8 cellular contexts compared by ENCODE assay signal in genomic region chr1:6260961-6261614, GRCh38. TPM values are rescaled to one million over a fixed set of nuclear protein-coding genes. Genes with fewer than 3 reads are reported as not detected.
DNase-seq lines count a peak whose midpoint lies in the region; ATAC-seq and TF ChIP-seq lines count a peak whose summit lies in the region.

TSS of gene GPR153 (minus strand) at chr1:6261098. CDS start at chr1:6254905, 6,193 bp downstream.

- H3K4me3 Mint-ChIP-seq in stimulated activated naive CD8-positive, alpha-beta T cell treated with anti-CD3 and anti-CD28 coated beads, Interleukin-15, Interleukin-2, amounts not matched to agents 100 ng/mL and 50 ng/mL, for 24 hours, result peak within 1 kb of the TSS; percentile 35

- ATAC-seq in mucosa of descending colon, result peak; percentile 67
- no peak for ATAC-seq in GM18858 (IDR thresholded peaks at IDR 0.05; ENCODE audit: unreplicated experiment)

- H3K4me1 Mint-ChIP-seq in stimulated activated naive CD8-positive, alpha-beta T cell treated with anti-CD3 and anti-CD28 coated beads, Interleukin-15, Interleukin-2, amounts not matched to agents 100 ng/mL and 50 ng/mL, for 24 hours (ENCODE audit: low read depth), result peaks cover 11% of the 10 kb centered on the region

- intact Hi-C loops in mucosa of descending colon (cut with DNase I, micrococcal nuclease), result no loop called here

- DNase-seq in GM10266 (ENCODE audit: extremely low spot score), result peak; percentile 92
- DNase-seq in Jurkat, Clone E6-1 (ENCODE audit: low read depth, low spot score), result no peak
- peak; percentile 53 to 54 for DNase-seq in activated CD4-positive, alpha-beta T cell treated with anti-CD3 and anti-CD28 coated beads for 4 hours
- DNase-seq in effector CD8-positive, alpha-beta T cell (lab: John Stamatoyannopoulos, UW), result peak; percentile 9
- DNase-seq in mucosa of descending colon, result peak in 2 of 3 donors; percentile 50 to 70
- DNase-seq in amniotic stem cell (lab: John Stamatoyannopoulos, UW), result no peak

- H3K27ac Mint-ChIP-seq in stimulated activated naive CD8-positive, alpha-beta T cell treated with anti-CD3 and anti-CD28 coated beads, Interleukin-15, Interleukin-2, amounts not matched to agents 100 ng/mL and 50 ng/mL, for 24 hours, result no peak within 1 kb of the TSS

- H3K4me1 ChIP-seq in mucosa of descending colon (ENCODE audit: low read depth), result peaks cover 16% of the 10 kb centered on the region

- peak within 1 kb of the TSS; percentile 57 for H3K4me3 ChIP-seq in Jurkat, Clone E6-1 (ENCODE audit: low read length)
- peak within 1 kb of the TSS; percentile 32 for H3K4me3 ChIP-seq in mucosa of descending colon

- H3K36me3 ChIP-seq in mucosa of descending colon (ENCODE audit: low read depth), result no peaks in the 10 kb centered on the region

- peaks cover 13% of the 10 kb centered on the region for H3K27me3 Mint-ChIP-seq in stimulated activated naive CD8-positive, alpha-beta T cell treated with anti-CD3 and anti-CD28 coated beads, Interleukin-15, Interleukin-2, amounts not matched to agents 100 ng/mL and 50 ng/mL, for 24 hours

- no peak for TF ChIP-seq CTCF in GM10266 (IDR thresholded peaks at IDR 0.05; ENCODE audit: control insufficient read depth, insufficient read depth, low read depth, missing control alignments)
- no peak for TF ChIP-seq CTCF in mucosa of descending colon (IDR thresholded peaks at IDR 0.05)

- H3K36me3 Mint-ChIP-seq in stimulated activated naive CD8-positive, alpha-beta T cell treated with anti-CD3 and anti-CD28 coated beads, Interleukin-15, Interleukin-2, amounts not matched to agents 100 ng/mL and 50 ng/mL, for 24 hours (ENCODE audit: low read depth), result no peaks in the 10 kb centered on the region

- no peaks in the 10 kb centered on the region for H3K9me3 ChIP-seq in mucosa of descending colon

- H3K9me3 Mint-ChIP-seq in stimulated activated naive CD8-positive, alpha-beta T cell treated with anti-CD3 and anti-CD28 coated beads, Interleukin-15, Interleukin-2, amounts not matched to agents 100 ng/mL and 50 ng/mL, for 24 hours, result no peaks in the 10 kb centered on the region

RNA-seq across cellular contexts. Expression of gene GPR153, which starts in this region (rescaled TPM):
- 8.4 TPM for polyA plus RNA-seq in Jurkat, Clone E6-1 (2012; ENCODE audit: insufficient read depth, insufficient read length)
- 10 to 100 TPM; 20.2 to 28.3 (median 20.4) TPM for total RNA-seq in mucosa of descending colon

Comparison
In these comparisons a context has a peak if more than half of its experiments do, and no peak if none do; other contexts are left out.
1. DNase-seq: peak in GM10266 (single experiment), activated CD4-positive, alpha-beta T cell treated with anti-CD3 and anti-CD28 coated beads for 4 hours (2 of 2), effector CD8-positive, alpha-beta T cell (single experiment) and mucosa of descending colon (2 of 3); none in Jurkat, Clone E6-1 (single experiment) and amniotic stem cell (single experiment).